Comparison of ENCODE assay signal across 15 cellular contexts in genomic region chr10:77208857-77209256, GRCh38.
DNase-seq lines count a peak whose midpoint lies in the region; ATAC-seq and TF ChIP-seq lines count a peak whose summit lies in the region.
"Had no signal": no experiment of that assay in that cellular context is flagged by ENCODE, and none has a peak within 500 bp of the region (broad histone marks: within the 10 kb centered on the region; RNA-seq: fewer than 3 reads in every experiment).

No MANE protein-coding gene starts in this region.

- no peak for TF ChIP-seq EP300 in transverse colon (IDR thresholded peaks at IDR 0.05; ENCODE audit: low read depth)

- peaks cover under 1 to 6% of the 10 kb centered on the region in 2 experiments for H3K4me1 ChIP-seq in trophoblast cell (ENCODE audit: control insufficient read depth in 1 of 2, insufficient read depth in 2 of 2, low read length in 2 of 2)
- no peaks in the 10 kb centered on the region for H3K4me1 ChIP-seq in transverse colon

- H4K8ac ChIP-seq in trophoblast cell (ENCODE audit: low read depth, low read length), result no peak overlapping the region

- peak overlapping the region; percentile 2 for H3K18ac ChIP-seq in trophoblast cell (ENCODE audit: low read length)

- peak overlapping the region; percentile 12 for H2BK12ac ChIP-seq in trophoblast cell (ENCODE audit: low read length)

- no peak for ATAC-seq in HG02610 (IDR thresholded peaks at IDR 0.05; ENCODE audit: unreplicated experiment)
- ATAC-seq: HepG2 had no signal

- H3K14ac ChIP-seq in trophoblast cell (ENCODE audit: low read length), result no peak overlapping the region

- H2BK5ac ChIP-seq in trophoblast cell (ENCODE audit: low read depth, low read length, poor library complexity), result peak overlapping the region; percentile 42

- no CpG with 5 or more reads among the region's 2 CpGs for WGBS in trophoblast cell (ENCODE audit: extremely low coverage, insufficient coverage, insufficient read length)
- 93% methylated on average over 2 of the region's 2 CpGs; no CpG with 5 or more reads in 1 of the 2 donors for WGBS in transverse colon (ENCODE audit: low coverage in 1 of 2), 2 donors
- WGBS in lower leg skin, 2 donors, result 86 to 93% methylated on average over 2 of the region's 2 CpGs

- H3K9ac ChIP-seq in trophoblast cell (ENCODE audit: low read length), result no peak overlapping the region
- H3K9ac ChIP-seq: BLaER1 had no signal

- peak overlapping the region; percentile 20 for H4K91ac ChIP-seq in trophoblast cell (ENCODE audit: low read depth, low read length)

- H3K36me3 ChIP-seq in trophoblast cell (ENCODE audit: control insufficient read depth in 1 of 2, insufficient read depth in 2 of 2, low read length in 2 of 2) (no peaks in the 10 kb centered on the region), transverse colon (no peaks in the 10 kb centered on the region)
- H3K36me3 ChIP-seq: BLaER1 had no signal

- H4K12ac ChIP-seq in trophoblast cell (ENCODE audit: low read depth, low read length), result no peak overlapping the region

- in situ Hi-C loops in transverse colon (cut with MboI; ENCODE audit: low pct_ligation_motif_present in 1 of 4, low pct_unique_long_range_greater_than_20kb in 1 of 4, low sequenced_read_pairs in 3 of 4), result no loop called here

- peak overlapping the region; percentile 64 for H3K27ac ChIP-seq in trophoblast cell (ENCODE audit: low read depth, low read length)
- H3K27ac ChIP-seq in transverse colon, result peak overlapping the region in 3 of 4 donors; percentile 51 to 72 (median 58)
- H3K27ac ChIP-seq: BLaER1 had no signal

- no peak overlapping the region for H2AFZ ChIP-seq in trophoblast cell (ENCODE audit: insufficient read depth, low read length, poor library complexity)

- peaks cover 2% of the 10 kb centered on the region for H3K79me2 ChIP-seq in trophoblast cell (ENCODE audit: control insufficient read depth, insufficient read depth, low read length, poor library complexity)

- H3K4me2 ChIP-seq in trophoblast cell (ENCODE audit: low read length), result no peak overlapping the region
- H3K4me2 ChIP-seq: BLaER1 had no signal

- no peak overlapping the region for H2AK5ac ChIP-seq in trophoblast cell (ENCODE audit: low read length)

- TF ChIP-seq CTCF in transverse colon (IDR thresholded peaks at IDR 0.05) (no peak), lower leg skin (IDR thresholded peaks at IDR 0.05) (no peak)

- peak overlapping the region; percentile 44 for H2BK120ac ChIP-seq in trophoblast cell (ENCODE audit: insufficient read depth, low read length, poor library complexity)

- peaks cover 18% of the 10 kb centered on the region for H3K79me1 ChIP-seq in trophoblast cell (ENCODE audit: low read length)

- peak overlapping the region; percentile 2 for H3K4ac ChIP-seq in trophoblast cell (ENCODE audit: low read depth, low read length)

- TF ChIP-seq POLR2A in transverse colon (IDR thresholded peaks at IDR 0.05), result no peak
- TF ChIP-seq POLR2A in lower leg skin (IDR thresholded peaks at IDR 0.05), result no peak

- H3K4me3 ChIP-seq in trophoblast cell (ENCODE audit: low read depth, low read length) (no peak overlapping the region), transverse colon (no peak overlapping the region), lower leg skin (ENCODE audit: low read depth, poor library complexity, severe bottlenecking) (no peak overlapping the region)
- H3K4me3 ChIP-seq: BLaER1 had no signal

- DNase-seq in NCI-H2227 treated with DMSO at 0.1 percent for 48 hours (lab: John Stamatoyannopoulos, UW) (peak; percentile 90), head of caudate nucleus (peak in 22 of 42 donors; percentile 8 to 65 (median 32)), trophoblast cell (no peak), transverse colon (no peak), lower leg skin (ENCODE audit: low spot score in 2 of 2) (no peak)
- no peak for DNase-seq in activated CD8-positive, alpha-beta memory T cell treated with anti-CD3 and anti-CD28 coated beads for 24 hours
- DNase-seq: 8988T; CD4-positive, alpha-beta memory T cell; DMS153; DMS79 treated with DMSO at 0.1 percent for 48 hours; GF-D8; H9 had no signal

- H3K9me3 ChIP-seq in trophoblast cell (ENCODE audit: insufficient read depth, low read depth, low read length) (no peaks in the 10 kb centered on the region), transverse colon (no peaks in the 10 kb centered on the region)

- intact Hi-C loops in head of caudate nucleus (cut with DNase I), result no loop called here
- intact Hi-C loops in transverse colon (cut with DNase I; ENCODE audit: low total_unique reads), result no loop called here
- intact Hi-C loops in lower leg skin (cut with DNase I; ENCODE audit: low total_unique reads), result no loop called here

- H3K27me3 ChIP-seq in trophoblast cell (ENCODE audit: insufficient read depth, low read length) (no peaks in the 10 kb centered on the region), transverse colon (peaks cover 7% of the 10 kb centered on the region)
- H3K27me3 ChIP-seq: BLaER1 had no signal

- H3K23ac ChIP-seq in trophoblast cell (ENCODE audit: low read length), result no peak overlapping the region

Comparison
In these comparisons a context has a peak if more than half of its experiments do, and no peak if none do; other contexts are left out.
1. DNase-seq: peak in NCI-H2227 treated with DMSO at 0.1 percent for 48 hours (single experiment) and head of caudate nucleus (22 of 42); none in trophoblast cell (0 of 2), transverse colon (single experiment), activated CD8-positive, alpha-beta memory T cell treated with anti-CD3 and anti-CD28 coated beads for 24 hours (single experiment) and lower leg skin (0 of 2).